ENCODE assay signal across 30 cellular contexts in genomic region chrX:135951291-135951690, GRCh38. TPM values are rescaled to one million over a fixed set of nuclear protein-coding genes. Genes with fewer than 3 reads are reported as not detected.
"Had no signal": no experiment of that assay in that cellular context is flagged by ENCODE, and none has a peak within 500 bp of the region (broad histone marks: within the 10 kb centered on the region; RNA-seq: fewer than 3 reads in every experiment).

No MANE protein-coding gene starts in this region.

- H3K27me3 Mint-ChIP-seq: activated B cell treated with CpG ODN at 0.5 μM for 24 hours; activated CD4-positive, alpha-beta T cell treated with anti-CD3 and anti-CD28 coated beads, Interleukin-2, amount 10 ng/mL, durations not matched to agents 24 days and 14 days; activated CD8-positive, alpha-beta memory T cell treated with anti-CD3 and anti-CD28 coated beads, Interleukin-2, amount 10 ng/mL, durations not matched to agents 7 days and 5 days; activated naive CD8-positive, alpha-beta T cell treated with anti-CD3 and anti-CD28 coated beads for 36 hours; T-helper 17 cell had no signal

- H3K4me1 Mint-ChIP-seq: activated B cell treated with CpG ODN at 0.5 μM for 24 hours; activated CD4-positive, alpha-beta T cell treated with anti-CD3 and anti-CD28 coated beads, Interleukin-2, amount 10 ng/mL, durations not matched to agents 24 days and 14 days; activated CD8-positive, alpha-beta memory T cell treated with anti-CD3 and anti-CD28 coated beads, Interleukin-2, amount 10 ng/mL, durations not matched to agents 7 days and 5 days; activated naive CD8-positive, alpha-beta T cell treated with anti-CD3 and anti-CD28 coated beads for 36 hours had no signal

- ATAC-seq: activated CD8-positive, alpha-beta memory T cell treated with anti-CD3 and anti-CD28 coated beads, Interleukin-2, amount 10 ng/mL, durations not matched to agents 7 days and 5 days; SK-N-SH treated with all-trans-retinoic acid at 6 μM for 48 hours; T-helper 17 cell had no signal

- H3K27ac ChIP-seq: brain microvascular endothelial cell, cardiac muscle cell, Peyer's patch, RWPE1, SJCRH30 had no signal

- H3K4me3 Mint-ChIP-seq: activated B cell treated with CpG ODN at 0.5 μM for 24 hours; activated CD4-positive, alpha-beta T cell treated with anti-CD3 and anti-CD28 coated beads, Interleukin-2, amount 10 ng/mL, durations not matched to agents 24 days and 14 days; activated CD8-positive, alpha-beta memory T cell treated with anti-CD3 and anti-CD28 coated beads, Interleukin-2, amount 10 ng/mL, durations not matched to agents 7 days and 5 days; activated naive CD4-positive, alpha-beta T cell treated with anti-CD3 and anti-CD28 coated beads for 36 hours; activated naive CD8-positive, alpha-beta T cell treated with anti-CD3 and anti-CD28 coated beads for 36 hours; activated T-cell treated with anti-CD3 and anti-CD28 coated beads, Interleukin-2, amount 50 U/mL, for 24 hours; activated T-helper 1 cell treated with anti-CD3 and anti-CD28 coated beads, Interleukin-12 subunit alpha, Interleukin-12 subunit beta, Interleukin-2, Interleukin-4 antibody, amounts not matched to agents 30 ng/mL and 10 ng/mL and 1 ng/mL, durations not matched to agents 14 hours and 24 hours and 36 hours; T-helper 17 cell had no signal

- H3K27me3 ChIP-seq: brain microvascular endothelial cell, cardiac muscle cell, Peyer's patch, SJCRH30 had no signal

- DNase-seq: activated B cell treated with CpG ODN at 0.5 μM for 24 hours; activated CD4-positive, alpha-beta T cell treated with anti-CD3 and anti-CD28 coated beads for 1 hour; activated CD4-positive, alpha-beta T cell treated with anti-CD3 and anti-CD28 coated beads, Interleukin-2, amount 10 ng/mL, durations not matched to agents 24 days and 14 days; activated CD4-positive, alpha-beta T cell treated with anti-CD3 and anti-CD28 coated beads, Interleukin-2, amount 50 U/mL, for 48 hours; activated CD8-positive, alpha-beta memory T cell treated with anti-CD3 and anti-CD28 coated beads, Interleukin-2, amount 10 ng/mL, durations not matched to agents 7 days and 5 days; activated effector memory CD4-positive, alpha-beta T cell treated with Interleukin-2 at 50 U/mL for 16 hours; activated naive CD4-positive, alpha-beta T cell treated with anti-CD3 and anti-CD28 coated beads for 36 hours; activated naive CD8-positive, alpha-beta T cell treated with anti-CD3 and anti-CD28 coated beads for 36 hours; activated T-cell treated with anti-CD3 and anti-CD28 coated beads, Interleukin-2, amount 50 U/mL, for 24 hours; brain microvascular endothelial cell; cerebellar nuclear complex; Kasumi-1; KBM-7; NCI-H1048; NCI-H146; NCI-H187 treated with DMSO at 0.1 percent for 48 hours; NCI-H2081 treated with DMSO at 0.1 percent for 48 hours; NCI-H446; NCI-H524; Peyer's patch; Right ventricle myocardium superior; SJCRH30; T-helper 17 cell; T-helper 9 cell had no signal

- H3K9me3 ChIP-seq: Peyer's patch, SJCRH30 had no signal

- H3K36me3 Mint-ChIP-seq: activated CD8-positive, alpha-beta memory T cell treated with anti-CD3 and anti-CD28 coated beads, Interleukin-2, amount 10 ng/mL, durations not matched to agents 7 days and 5 days; activated naive CD8-positive, alpha-beta T cell treated with anti-CD3 and anti-CD28 coated beads for 36 hours had no signal

- H3K4me1 ChIP-seq: Peyer's patch, SJCRH30 had no signal

- H3K36me3 ChIP-seq: brain microvascular endothelial cell, cardiac muscle cell, Peyer's patch, SJCRH30 had no signal

- H3K4me3 ChIP-seq: cardiac muscle cell, Peyer's patch, SJCRH30 had no signal

- H3K27ac Mint-ChIP-seq: activated B cell treated with CpG ODN at 0.5 μM for 24 hours; activated CD4-positive, alpha-beta T cell treated with anti-CD3 and anti-CD28 coated beads, Interleukin-2, amount 10 ng/mL, durations not matched to agents 24 days and 14 days; activated CD8-positive, alpha-beta memory T cell treated with anti-CD3 and anti-CD28 coated beads, Interleukin-2, amount 10 ng/mL, durations not matched to agents 7 days and 5 days; activated naive CD4-positive, alpha-beta T cell treated with anti-CD3 and anti-CD28 coated beads for 36 hours; activated naive CD8-positive, alpha-beta T cell treated with anti-CD3 and anti-CD28 coated beads for 36 hours; activated T-cell treated with anti-CD3 and anti-CD28 coated beads, Interleukin-2, amount 50 U/mL, for 24 hours; activated T-helper 1 cell treated with anti-CD3 and anti-CD28 coated beads, Interleukin-12 subunit alpha, Interleukin-12 subunit beta, Interleukin-2, Interleukin-4 antibody, amounts not matched to agents 30 ng/mL and 10 ng/mL and 1 ng/mL, durations not matched to agents 14 hours and 24 hours and 36 hours; T-helper 17 cell had no signal

- H3K9me3 Mint-ChIP-seq: activated B cell treated with CpG ODN at 0.5 μM for 24 hours; activated CD4-positive, alpha-beta T cell treated with anti-CD3 and anti-CD28 coated beads, Interleukin-2, amount 10 ng/mL, durations not matched to agents 24 days and 14 days; activated naive CD4-positive, alpha-beta T cell treated with anti-CD3 and anti-CD28 coated beads for 36 hours; activated naive CD8-positive, alpha-beta T cell treated with anti-CD3 and anti-CD28 coated beads for 36 hours; activated T-cell treated with anti-CD3 and anti-CD28 coated beads, Interleukin-2, amount 50 U/mL, for 24 hours; activated T-helper 1 cell treated with anti-CD3 and anti-CD28 coated beads, Interleukin-12 subunit alpha, Interleukin-12 subunit beta, Interleukin-2, Interleukin-4 antibody, amounts not matched to agents 30 ng/mL and 10 ng/mL and 1 ng/mL, durations not matched to agents 14 hours and 24 hours and 36 hours had no signal

RNA-seq across cellular contexts. Expression of gene SAGE1, which starts 57.8 kb away (rescaled TPM):
- total RNA-seq: activated B cell treated with CpG ODN at 0.5 μM for 24 hours; activated CD4-positive, alpha-beta T cell treated with anti-CD3 and anti-CD28 coated beads, Interleukin-2, amount 10 ng/mL, durations not matched to agents 24 days and 14 days; activated CD8-positive, alpha-beta memory T cell treated with anti-CD3 and anti-CD28 coated beads, Interleukin-2, amount 10 ng/mL, durations not matched to agents 7 days and 5 days; activated naive CD4-positive, alpha-beta T cell treated with anti-CD3 and anti-CD28 coated beads for 36 hours; activated naive CD8-positive, alpha-beta T cell treated with anti-CD3 and anti-CD28 coated beads for 36 hours; activated T-helper 1 cell treated with anti-CD3 and anti-CD28 coated beads, Interleukin-12 subunit alpha, Interleukin-12 subunit beta, Interleukin-2, Interleukin-4 antibody, amounts not matched to agents 30 ng/mL and 10 ng/mL and 1 ng/mL, durations not matched to agents 14 hours and 24 hours and 36 hours; cardiac muscle cell; OCI-LY7; Peyer's patch; Right ventricle myocardium superior; SJCRH30; T-helper 17 cell had no signal
- polyA plus RNA-seq: adipose tissue, cardiac muscle cell had no signal

RNA-seq across cellular contexts. Expression of gene CT45A10, which starts 58.0 kb away (rescaled TPM):
- total RNA-seq: activated B cell treated with CpG ODN at 0.5 μM for 24 hours; activated CD4-positive, alpha-beta T cell treated with anti-CD3 and anti-CD28 coated beads, Interleukin-2, amount 10 ng/mL, durations not matched to agents 24 days and 14 days; activated CD8-positive, alpha-beta memory T cell treated with anti-CD3 and anti-CD28 coated beads, Interleukin-2, amount 10 ng/mL, durations not matched to agents 7 days and 5 days; activated naive CD4-positive, alpha-beta T cell treated with anti-CD3 and anti-CD28 coated beads for 36 hours; activated naive CD8-positive, alpha-beta T cell treated with anti-CD3 and anti-CD28 coated beads for 36 hours; activated T-helper 1 cell treated with anti-CD3 and anti-CD28 coated beads, Interleukin-12 subunit alpha, Interleukin-12 subunit beta, Interleukin-2, Interleukin-4 antibody, amounts not matched to agents 30 ng/mL and 10 ng/mL and 1 ng/mL, durations not matched to agents 14 hours and 24 hours and 36 hours; cardiac muscle cell; OCI-LY7; Peyer's patch; Right ventricle myocardium superior; SJCRH30; T-helper 17 cell had no signal
- polyA plus RNA-seq: adipose tissue, cardiac muscle cell had no signal
